In genomic region chr4:62093735-62094134, GRCh38 we compare ENCODE assay signal across 28 cellular contexts.
"Had no signal": no experiment of that assay in that cellular context is flagged by ENCODE, and none has a peak within 500 bp of the region (broad histone marks: within the 10 kb centered on the region; RNA-seq: fewer than 3 reads in every experiment).

No MANE protein-coding gene starts in this region.

- H3K36me3 ChIP-seq: colonic mucosa, esophagus muscularis mucosa, esophagus squamous epithelium, gastrocnemius medialis, gastroesophageal sphincter, heart left ventricle had no signal

- H3K9me3 ChIP-seq: colonic mucosa, gastrocnemius medialis had no signal

- H3K27me3 Mint-ChIP-seq: dendritic cell treated with granulocyte-macrophage colony-stimulating factor and Interleukin-4, amounts not matched to agents 40 ng/mL and 50 ng/mL, for 4 days; effector memory CD8-positive, alpha-beta T cell had no signal

- DNase-seq: colonic mucosa; cortex of kidney; dermis blood vessel endothelial cell; dorsolateral prefrontal cortex; effector CD4-positive, alpha-beta T cell; effector CD8-positive, alpha-beta T cell; effector memory CD4-positive, alpha-beta T cell; effector memory CD8-positive, alpha-beta T cell; endodermal cell; erythroblast; esophagus squamous epithelium; foreskin fibroblast; foreskin keratinocyte; foreskin melanocyte; gastrocnemius medialis; glutamatergic neuron; head of caudate nucleus; heart left ventricle had no signal

- ATAC-seq: effector memory CD8-positive, alpha-beta T cell; esophagus mucosa; foreskin keratinocyte; gastrocnemius medialis; gastroesophageal sphincter; heart left ventricle had no signal

- H3K4me1 Mint-ChIP-seq: endodermal cell had no signal

- H3K4me3 Mint-ChIP-seq: dendritic cell treated with granulocyte-macrophage colony-stimulating factor and Interleukin-4, amounts not matched to agents 40 ng/mL and 50 ng/mL, for 4 days; effector memory CD8-positive, alpha-beta T cell; endodermal cell had no signal

- H3K27ac Mint-ChIP-seq: dendritic cell treated with granulocyte-macrophage colony-stimulating factor and Interleukin-4, amounts not matched to agents 40 ng/mL and 50 ng/mL, for 4 days; effector memory CD8-positive, alpha-beta T cell; endodermal cell had no signal

- H3K4me3 ChIP-seq: colonic mucosa, coronary artery, dorsolateral prefrontal cortex, esophagus muscularis mucosa, esophagus squamous epithelium, gastrocnemius medialis, gastroesophageal sphincter, heart left ventricle had no signal

- H3K27me3 ChIP-seq: colonic mucosa, dorsolateral prefrontal cortex, esophagus muscularis mucosa, esophagus squamous epithelium, foreskin keratinocyte, gastrocnemius medialis, gastroesophageal sphincter, heart left ventricle had no signal

- H3K27ac ChIP-seq: colonic mucosa, coronary artery, dorsolateral prefrontal cortex, epithelial cell of prostate, esophagus muscularis mucosa, esophagus squamous epithelium, foreskin keratinocyte, gastrocnemius medialis, gastroesophageal sphincter, heart left ventricle had no signal

- FAIRE-seq: colon, endometrium, endothelial cell of umbilical vein, frontal cortex had no signal

- H3K4me1 ChIP-seq: colonic mucosa, esophagus muscularis mucosa, esophagus squamous epithelium, foreskin keratinocyte, gastrocnemius medialis, gastroesophageal sphincter, heart left ventricle had no signal
